ENCODE assay signal across 13 cellular contexts in the genomic region with DNA sequence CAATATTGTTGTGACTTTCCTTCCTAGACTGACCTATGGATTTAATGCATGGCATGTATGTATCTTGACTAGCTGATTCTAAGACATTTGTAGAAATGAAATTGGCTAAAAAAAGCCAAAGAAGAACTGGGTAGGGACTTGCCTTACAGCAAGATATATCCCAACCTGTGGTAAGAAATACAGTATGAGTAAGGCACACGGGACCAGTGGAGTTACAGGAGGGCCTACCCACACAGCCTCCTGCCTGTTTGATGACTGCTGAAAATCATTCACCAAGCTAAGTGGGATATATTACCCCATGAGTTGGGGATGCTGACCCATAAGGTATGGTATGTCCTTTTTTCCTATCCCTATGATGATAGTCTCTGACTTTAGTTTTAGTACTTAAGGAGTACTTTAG.
"Had no signal": no experiment of that assay in that cellular context is flagged by ENCODE, and none has a peak within 500 bp of the region (broad histone marks: within the 10 kb centered on the region; RNA-seq: fewer than 3 reads in every experiment).

No MANE protein-coding gene starts in this region.

- H3K9me3 Mint-ChIP-seq: activated naive CD8-positive, alpha-beta T cell treated with anti-CD3 and anti-CD28 coated beads, Interleukin-2, amount 10 ng/mL, durations not matched to agents 7 days and 5 days; immature natural killer cell; naive thymus-derived CD8-positive, alpha-beta T cell had no signal

- H3K4me1 Mint-ChIP-seq: immature natural killer cell; naive thymus-derived CD8-positive, alpha-beta T cell had no signal

- ATAC-seq: left colon; naive thymus-derived CD8-positive, alpha-beta T cell had no signal

- H3K27me3 Mint-ChIP-seq: activated naive CD8-positive, alpha-beta T cell treated with anti-CD3 and anti-CD28 coated beads, Interleukin-2, amount 10 ng/mL, durations not matched to agents 7 days and 5 days; naive thymus-derived CD8-positive, alpha-beta T cell had no signal

- DNase-seq: activated CD4-positive, CD25-positive, alpha-beta regulatory T cell treated with anti-CD3 and anti-CD28 coated beads, Interleukin-2, amount 50 U/mL, for 72 hours; activated naive CD8-positive, alpha-beta T cell treated with anti-CD3 and anti-CD28 coated beads, Interleukin-2, amount 10 ng/mL, durations not matched to agents 7 days and 5 days; aorta; dorsolateral prefrontal cortex; immature natural killer cell; left colon; mucosa of descending colon; naive thymus-derived CD8-positive, alpha-beta T cell; SHP77 treated with DMSO at 0.1 percent for 48 hours; stimulated activated CD4-positive, alpha-beta T cell treated with anti-CD3 and anti-CD28 coated beads, Interleukin-15, amount 100 ng/mL, for 24 hours; stimulated activated CD4-positive, alpha-beta T cell treated with anti-CD3 and anti-CD28 coated beads, Interleukin-4, amount 100 ng/mL, for 24 hours; substantia nigra; transverse colon had no signal

- H3K4me3 Mint-ChIP-seq: activated naive CD8-positive, alpha-beta T cell treated with anti-CD3 and anti-CD28 coated beads, Interleukin-2, amount 10 ng/mL, durations not matched to agents 7 days and 5 days; immature natural killer cell; naive thymus-derived CD8-positive, alpha-beta T cell had no signal

- H3K27ac Mint-ChIP-seq: activated naive CD8-positive, alpha-beta T cell treated with anti-CD3 and anti-CD28 coated beads, Interleukin-2, amount 10 ng/mL, durations not matched to agents 7 days and 5 days; immature natural killer cell had no signal
